12 cellular contexts compared by ENCODE assay signal in genomic region chr4:92304073-92304472, GRCh38. TPM values are rescaled to one million over a fixed set of nuclear protein-coding genes. Genes with fewer than 3 reads are reported as not detected.
DNase-seq lines count a peak whose midpoint lies in the region; ATAC-seq and TF ChIP-seq lines count a peak whose summit lies in the region.
"Had no signal": no experiment of that assay in that cellular context is flagged by ENCODE, and none has a peak within 500 bp of the region (broad histone marks: within the 10 kb centered on the region; RNA-seq: fewer than 3 reads in every experiment).

No MANE protein-coding gene starts in this region.

- peak overlapping the region; percentile 89 for H3K4me3 Mint-ChIP-seq in neural crest cell

- no peaks in the 10 kb centered on the region for H3K9me3 Mint-ChIP-seq in neural crest cell

- peaks cover 49% of the 10 kb centered on the region for H3K4me1 Mint-ChIP-seq in neural crest cell

- intact Hi-C loops in Right ventricle myocardium inferior (cut with DNase I) = loop anchor here (10.0 kb wide), 1 partner anchor 81 kb away; no protein-coding TSS in a partner anchor
- intact Hi-C loops in cardiac septum (cut with DNase I) = no loop called here

- H3K27ac Mint-ChIP-seq in neural crest cell (ENCODE audit: unreplicated experiment) = no peak overlapping the region

- H3K36me3 Mint-ChIP-seq in neural crest cell (ENCODE audit: low read depth) = no peaks in the 10 kb centered on the region

- H3K27me3 Mint-ChIP-seq in neural crest cell (ENCODE audit: low read depth) = peaks cover 55% of the 10 kb centered on the region

- TF ChIP-seq CTCF in fibroblast of pulmonary artery (IDR thresholded peaks at IDR 0.05; ENCODE audit: low read length, missing control alignments) (no peak), neural crest cell (conservative IDR thresholded peaks at IDR 0.05) (no peak)

- peak; percentile 54 for DNase-seq in Right ventricle myocardium inferior (ENCODE audit: missing footprints)
- DNase-seq in cardiac septum (ENCODE audit: low spot score) = no peak
- peak; percentile 13 for DNase-seq in fibroblast of pulmonary artery (ENCODE audit: low read depth)
- DNase-seq in neural crest cell (ENCODE audit: low read depth, low spot score) = no peak
- DNase-seq in NCI-H1417 treated with DMSO at 0.1 percent for 48 hours (lab: John Stamatoyannopoulos, UW) = no peak
- no peak for DNase-seq in GM03348 (ENCODE audit: low spot score)
- DNase-seq in activated CD4-positive, alpha-beta T cell treated with anti-CD3 and anti-CD28 coated beads for 48 hours = no peak
- no peak for DNase-seq in NCI-H1694 treated with DMSO at 0.1 percent for 48 hours (lab: John Stamatoyannopoulos, UW)
- DNase-seq: SIG-M5, spleen had no signal

- no peak for ATAC-seq in Right ventricle myocardium inferior

- peak overlapping the region; percentile 53 for H3K4me3 ChIP-seq in fibroblast of pulmonary artery (replicated peaks; ENCODE audit: low read depth, low read length)

RNA-seq across cellular contexts. Expression of gene GRID2, which starts 0.3 kb away (rescaled TPM):
- 0.05 TPM for total RNA-seq in Right ventricle myocardium inferior
- 0.24 TPM for total RNA-seq in cardiac septum
- 1.3 TPM in 2 replicates for total RNA-seq in neural crest cell
- total RNA-seq: bronchial epithelial cell, subcutaneous adipose tissue had no signal

Comparison
In these comparisons a context has a peak if more than half of its experiments do, and no peak if none do; other contexts are left out.
1. DNase-seq: peak in Right ventricle myocardium inferior (single experiment) and fibroblast of pulmonary artery (single experiment); none in cardiac septum (single experiment), neural crest cell (single experiment), NCI-H1417 treated with DMSO at 0.1 percent for 48 hours (single experiment), GM03348 (single experiment), activated CD4-positive, alpha-beta T cell treated with anti-CD3 and anti-CD28 coated beads for 48 hours (single experiment) and NCI-H1694 treated with DMSO at 0.1 percent for 48 hours (single experiment).